ENCODE assay signal across 26 cellular contexts in genomic region chr19:17532116-17532515, GRCh38.
"Had no signal": no experiment of that assay in that cellular context is flagged by ENCODE, and none has a peak within 500 bp of the region (broad histone marks: within the 10 kb centered on the region; RNA-seq: fewer than 3 reads in every experiment).

No MANE protein-coding gene starts in this region.

- H3K27me3 ChIP-seq: pancreas, testis, thyroid gland, upper lobe of left lung, vagina had no signal

- DNase-seq: islet precursor cell; left ventricle myocardium inferior; midbrain; mucosa of descending colon; naive thymus-derived CD4-positive, alpha-beta T cell; nucleus accumbens; pancreas; posterior cingulate gyrus; retina; stimulated activated CD4-positive, alpha-beta T cell treated with anti-CD3 and anti-CD28 coated beads, Interleukin-12 subunit alpha, Interleukin-12 subunit beta, amount 100 ng/mL, for 4 hours; stimulated activated CD4-positive, alpha-beta T cell treated with anti-CD3 and anti-CD28 coated beads, Interleukin-15, amount 100 ng/mL, for 24 hours; stimulated activated CD4-positive, alpha-beta T cell treated with anti-CD3 and anti-CD28 coated beads, Interleukin-2, amount 100 ng/mL, for 24 hours; stimulated activated CD4-positive, alpha-beta T cell treated with anti-CD3 and anti-CD28 coated beads, Interleukin-4, amount 100 ng/mL, for 1 hour; stimulated activated naive B cell treated with anti-CD40 and anti-IgM and Interleukin-4, amounts not matched to agents 10 μg/mL and 1 μg/mL and 100 μg/mL, for 72 hours; stimulated activated naive CD8-positive, alpha-beta T cell treated with anti-CD3 and anti-CD28 coated beads, Interleukin-15, Interleukin-2, amounts not matched to agents 100 U/mL and 50 U/mL, for 24 hours; stomach; testis; thyroid gland; transverse colon; upper lobe of left lung had no signal

- ATAC-seq: mucosa of descending colon; naive thymus-derived CD4-positive, alpha-beta T cell; pancreas; sciatic nerve; stimulated activated naive B cell treated with anti-CD40 and anti-IgM and Interleukin-4, amounts not matched to agents 10 μg/mL and 1 μg/mL and 100 μg/mL, for 72 hours; stimulated activated naive CD8-positive, alpha-beta T cell treated with anti-CD3 and anti-CD28 coated beads, Interleukin-15, Interleukin-2, amounts not matched to agents 100 U/mL and 50 U/mL, for 24 hours had no signal

- FAIRE-seq: pancreas had no signal

- H3K27ac ChIP-seq: left ventricle myocardium inferior, pancreas, prostate gland, skin epidermis, stomach, testis, thyroid gland, transverse colon, upper lobe of left lung, vagina had no signal

- H3K27me3 Mint-ChIP-seq: natural killer cell treated with Interleukin-12 subunit alpha and Interleukin-12 subunit beta and Interleukin-15 and Interleukin-18, amount 100 ng/mL, for 72 hours; stimulated activated naive B cell treated with anti-CD40 and anti-IgM and Interleukin-4, amounts not matched to agents 10 μg/mL and 1 μg/mL and 100 μg/mL, for 72 hours had no signal

- H3K4me1 ChIP-seq: left ventricle myocardium inferior, pancreas, prostate gland, stomach, testis, thyroid gland, transverse colon, upper lobe of left lung, vagina had no signal

- H3K27ac Mint-ChIP-seq: naive thymus-derived CD4-positive, alpha-beta T cell; natural killer cell treated with Interleukin-12 subunit alpha and Interleukin-12 subunit beta and Interleukin-15 and Interleukin-18, amount 100 ng/mL, for 72 hours had no signal

- H3K9me3 ChIP-seq: mucosa of descending colon, pancreas, prostate gland, testis, thyroid gland, transverse colon, vagina had no signal

- H3K4me3 Mint-ChIP-seq: naive thymus-derived CD4-positive, alpha-beta T cell; natural killer cell treated with Interleukin-12 subunit alpha and Interleukin-12 subunit beta and Interleukin-15 and Interleukin-18, amount 100 ng/mL, for 72 hours; stimulated activated naive B cell treated with anti-CD40 and anti-IgM and Interleukin-4, amounts not matched to agents 10 μg/mL and 1 μg/mL and 100 μg/mL, for 72 hours had no signal

- H3K36me3 Mint-ChIP-seq: natural killer cell treated with Interleukin-12 subunit alpha and Interleukin-12 subunit beta and Interleukin-15 and Interleukin-18, amount 100 ng/mL, for 72 hours had no signal

- H3K36me3 ChIP-seq: left ventricle myocardium inferior, pancreas, prostate gland, stomach, thyroid gland, transverse colon, upper lobe of left lung, vagina had no signal

- H3K4me3 ChIP-seq: left ventricle myocardium inferior, lung, mucosa of descending colon, pancreas, prostate gland, skin epidermis, stomach, testis, thyroid gland, transverse colon, upper lobe of left lung, vagina had no signal
